16 cellular contexts compared by ENCODE assay signal in the genomic region with DNA sequence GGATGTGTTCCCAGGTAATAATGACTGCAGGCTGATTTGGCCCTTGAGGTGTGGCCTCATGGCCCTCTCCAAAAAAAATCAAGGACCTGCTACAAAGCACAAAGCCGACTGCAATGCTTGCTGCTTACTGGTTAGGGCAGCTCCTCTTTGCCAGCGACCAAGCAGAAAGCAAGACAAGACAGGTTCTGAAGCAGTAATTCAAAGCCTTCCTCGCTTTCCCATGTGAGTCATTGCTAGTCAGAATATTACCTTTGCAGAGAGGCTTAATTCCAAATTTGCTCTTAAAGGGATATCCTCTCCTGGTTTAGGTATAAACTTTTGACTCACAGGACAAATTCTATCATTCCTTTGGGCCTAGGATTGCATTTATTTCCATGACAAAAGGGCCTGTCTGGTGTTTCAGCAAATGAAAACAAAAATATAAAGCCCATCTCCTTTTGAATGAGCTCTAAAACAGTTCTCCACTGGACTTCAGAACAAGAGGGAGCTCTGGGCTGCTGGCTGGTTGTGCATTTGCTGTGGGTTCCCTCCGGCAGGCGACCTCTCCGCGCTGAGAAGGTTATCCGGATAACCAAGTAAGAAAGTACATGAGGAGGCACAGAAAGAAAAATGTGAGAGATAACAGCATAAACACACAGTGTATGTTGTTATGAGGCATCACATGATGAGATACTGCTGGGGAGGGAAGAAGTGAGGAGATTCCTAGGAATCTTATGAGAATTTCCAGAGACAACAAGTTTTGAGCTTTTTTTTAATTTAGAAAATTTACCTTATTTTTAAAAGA.
DNase-seq lines count a peak whose midpoint lies in the region; ATAC-seq and TF ChIP-seq lines count a peak whose summit lies in the region.
"Had no signal": no experiment of that assay in that cellular context is flagged by ENCODE, and none has a peak within 500 bp of the region (broad histone marks: within the 10 kb centered on the region; RNA-seq: fewer than 3 reads in every experiment).

No MANE protein-coding gene starts in this region.

- H3K4me1 Mint-ChIP-seq in stimulated activated naive CD8-positive, alpha-beta T cell treated with anti-CD3 and anti-CD28 coated beads, Interleukin-15, amount 100 ng/mL, for 72 hours: peaks cover 11% of the 10 kb centered on the region
- H3K4me1 Mint-ChIP-seq: B cell had no signal

- peak overlapping the region; percentile 52 for H3K4me2 ChIP-seq in fibroblast of lung (ENCODE audit: extremely low read depth, insufficient read depth, low read length)

- no peak overlapping the region for H3K4me3 ChIP-seq in fibroblast of lung (replicated peaks in 1 of 4; ENCODE audit: control extremely low read depth in 1 of 4, insufficient read depth in 1 of 4, low read depth in 3 of 4, low read length in 4 of 4)
- H3K4me3 ChIP-seq in psoas muscle: peak overlapping the region; percentile 42
- no peak overlapping the region for H3K4me3 ChIP-seq in vagina
- H3K4me3 ChIP-seq: colonic mucosa, right lobe of liver had no signal

- H3K4me1 ChIP-seq in fibroblast of lung (ENCODE audit: control insufficient read depth, extremely low read depth, insufficient read depth, low read length) (peaks cover 26% of the 10 kb centered on the region), psoas muscle (peaks cover 51% of the 10 kb centered on the region), vagina (peaks cover 57% of the 10 kb centered on the region)
- H3K4me1 ChIP-seq: colonic mucosa had no signal

- intact Hi-C loops in psoas muscle (cut with DNase I): no loop called here
- intact Hi-C loops in vagina (cut with DNase I): no loop called here

- no peak overlapping the region for H3K4me3 Mint-ChIP-seq in stimulated activated naive CD8-positive, alpha-beta T cell treated with anti-CD3 and anti-CD28 coated beads, Interleukin-15, amount 100 ng/mL, for 72 hours
- H3K4me3 Mint-ChIP-seq: activated CD8-positive, alpha-beta T cell treated with anti-CD3 and anti-CD28 coated beads, Interleukin-2, amount 10 ng/mL, durations not matched to agents 7 days and 5 days; B cell had no signal

- H4K20me1 ChIP-seq in fibroblast of lung (ENCODE audit: control insufficient read depth, extremely low read depth, insufficient read depth, low read length): no peaks in the 10 kb centered on the region

- peak; percentile 60 to 88 (median 84) for ATAC-seq in psoas muscle
- ATAC-seq in stimulated activated naive CD8-positive, alpha-beta T cell treated with anti-CD3 and anti-CD28 coated beads, Interleukin-15, amount 100 ng/mL, for 72 hours: no peak
- no peak for ATAC-seq in HG02852 (IDR thresholded peaks at IDR 0.05; ENCODE audit: unreplicated experiment)
- ATAC-seq: activated CD8-positive, alpha-beta T cell treated with anti-CD3 and anti-CD28 coated beads, Interleukin-2, amount 10 ng/mL, durations not matched to agents 7 days and 5 days; right lobe of liver had no signal

- DNase-seq in Daoy (ENCODE audit: low read depth) (peak; percentile 78), RPMI7951 (ENCODE audit: low read depth) (peak; percentile 74), fibroblast of lung (ENCODE audit: low read depth in 2 of 2) (peak; percentile 33 to 73), psoas muscle (no peak), vagina (ENCODE audit: extremely low spot score in 2 of 2) (no peak), NCI-H1436 (lab: John Stamatoyannopoulos, UW) (no peak)
- no peak for DNase-seq in stimulated activated naive CD8-positive, alpha-beta T cell treated with anti-CD3 and anti-CD28 coated beads, Interleukin-15, amount 100 ng/mL, for 72 hours
- DNase-seq: activated CD8-positive, alpha-beta T cell treated with anti-CD3 and anti-CD28 coated beads, Interleukin-2, amount 10 ng/mL, durations not matched to agents 7 days and 5 days; activated naive CD4-positive, alpha-beta T cell; colonic mucosa; glutamatergic neuron; GOT3; NCI-H1694; right lobe of liver had no signal

- H3K27ac ChIP-seq in fibroblast of lung (ENCODE audit: insufficient read depth, low read length): peak overlapping the region; percentile 36
- peak overlapping the region; percentile 83 for H3K27ac ChIP-seq in psoas muscle
- H3K27ac ChIP-seq in vagina: no peak overlapping the region
- H3K27ac ChIP-seq: colonic mucosa, right lobe of liver had no signal

- H3K79me2 ChIP-seq in fibroblast of lung (ENCODE audit: control insufficient read depth, insufficient read depth, low read length): peaks cover 83% of the 10 kb centered on the region

- no peak overlapping the region for H3K27ac Mint-ChIP-seq in stimulated activated naive CD8-positive, alpha-beta T cell treated with anti-CD3 and anti-CD28 coated beads, Interleukin-15, amount 100 ng/mL, for 72 hours
- H3K27ac Mint-ChIP-seq: activated CD8-positive, alpha-beta T cell treated with anti-CD3 and anti-CD28 coated beads, Interleukin-2, amount 10 ng/mL, durations not matched to agents 7 days and 5 days; B cell had no signal

- TF ChIP-seq POLR2A in vagina (IDR thresholded peaks at IDR 0.05): no peak

- no peak overlapping the region for H3K9ac ChIP-seq in fibroblast of lung (ENCODE audit: insufficient read depth, low read length)

- H3K9me3 ChIP-seq in fibroblast of lung (ENCODE audit: control insufficient read depth, insufficient read depth, low read depth, low read length): no peaks in the 10 kb centered on the region
- no peaks in the 10 kb centered on the region for H3K9me3 ChIP-seq in psoas muscle
- H3K9me3 ChIP-seq in vagina: no peaks in the 10 kb centered on the region
- H3K9me3 ChIP-seq: colonic mucosa, right lobe of liver had no signal

- H3K27me3 ChIP-seq in fibroblast of lung (ENCODE audit: control insufficient read depth, insufficient read depth, low read length): no peaks in the 10 kb centered on the region
- no peaks in the 10 kb centered on the region for H3K27me3 ChIP-seq in psoas muscle (ENCODE audit: insufficient read depth in 3 of 3, low read length in 2 of 3)
- no peaks in the 10 kb centered on the region for H3K27me3 ChIP-seq in vagina
- H3K27me3 ChIP-seq: colonic mucosa, right lobe of liver had no signal

- no peak overlapping the region for H2AFZ ChIP-seq in fibroblast of lung (ENCODE audit: low read length)

- peaks cover 70% of the 10 kb centered on the region for H3K27me3 Mint-ChIP-seq in stimulated activated naive CD8-positive, alpha-beta T cell treated with anti-CD3 and anti-CD28 coated beads, Interleukin-15, amount 100 ng/mL, for 72 hours

- TF ChIP-seq CTCF in fibroblast of lung (conservative IDR thresholded peaks at IDR 0.05 in 1 of 2, IDR thresholded peaks at IDR 0.05 in 1 of 2; ENCODE audit: low read depth in 1 of 2, low read length in 2 of 2) (no peak), psoas muscle (IDR thresholded peaks at IDR 0.05) (no peak), vagina (IDR thresholded peaks at IDR 0.05) (no peak)

- 47 to 70% (median 51%) methylated on average over 8 of the region's 8 CpGs for WGBS in psoas muscle, 3 donors

- H3K36me3 ChIP-seq in fibroblast of lung (ENCODE audit: control insufficient read depth, insufficient read depth, low read length): peaks cover 1% of the 10 kb centered on the region
- no peaks in the 10 kb centered on the region for H3K36me3 ChIP-seq in psoas muscle (ENCODE audit: insufficient read depth in 1 of 2, low read depth in 1 of 2)
- no peaks in the 10 kb centered on the region for H3K36me3 ChIP-seq in vagina
- H3K36me3 ChIP-seq: colonic mucosa, right lobe of liver had no signal

- no peaks in the 10 kb centered on the region for H3K9me3 Mint-ChIP-seq in stimulated activated naive CD8-positive, alpha-beta T cell treated with anti-CD3 and anti-CD28 coated beads, Interleukin-15, amount 100 ng/mL, for 72 hours

Comparison
In these comparisons a context has a peak if more than half of its experiments do, and no peak if none do; other contexts are left out.
1. DNase-seq: peak in Daoy (single experiment), RPMI7951 (single experiment) and fibroblast of lung (2 of 2); none in psoas muscle (0 of 2), vagina (0 of 2), stimulated activated naive CD8-positive, alpha-beta T cell treated with anti-CD3 and anti-CD28 coated beads, Interleukin-15, amount 100 ng/mL, for 72 hours (0 of 2) and NCI-H1436 (single experiment).
2. ATAC-seq: peak in psoas muscle (4 of 4); none in stimulated activated naive CD8-positive, alpha-beta T cell treated with anti-CD3 and anti-CD28 coated beads, Interleukin-15, amount 100 ng/mL, for 72 hours (single experiment) and HG02852 (single experiment).